In genomic region chr12:116692605-116693004, GRCh38 we compare ENCODE assay signal across 17 cellular contexts.
"Had no signal": no experiment of that assay in that cellular context is flagged by ENCODE, and none has a peak within 500 bp of the region (broad histone marks: within the 10 kb centered on the region; RNA-seq: fewer than 3 reads in every experiment).

No MANE protein-coding gene starts in this region.

- H3K27me3 ChIP-seq: testis had no signal

- ATAC-seq: activated naive CD8-positive, alpha-beta T cell treated with anti-CD3 and anti-CD28 coated beads, Interleukin-2, amount 50 U/mL, for 24 hours; stimulated activated naive CD8-positive, alpha-beta T cell treated with anti-CD3 and anti-CD28 coated beads, Interleukin-15, amount 100 ng/mL, for 72 hours had no signal

- H3K4me3 ChIP-seq: testis had no signal

- H3K4me3 Mint-ChIP-seq: activated CD4-positive, alpha-beta memory T cell treated with anti-CD3 and anti-CD28 coated beads for 36 hours; activated naive CD8-positive, alpha-beta T cell treated with anti-CD3 and anti-CD28 coated beads, Interleukin-2, amount 50 U/mL, for 24 hours; stimulated activated naive CD8-positive, alpha-beta T cell treated with anti-CD3 and anti-CD28 coated beads, Interleukin-15, amount 100 ng/mL, for 72 hours had no signal

- DNase-seq: activated CD4-positive, alpha-beta memory T cell treated with anti-CD3 and anti-CD28 coated beads for 36 hours; activated CD4-positive, alpha-beta T cell treated with anti-CD3 and anti-CD28 coated beads for 1 hour; activated naive CD4-positive, alpha-beta T cell; activated naive CD8-positive, alpha-beta T cell treated with anti-CD3 and anti-CD28 coated beads, Interleukin-2, amount 50 U/mL, for 24 hours; activated T-cell treated with anti-CD3 and anti-CD28 coated beads, Interleukin-2, amount 50 U/mL, for 48 hours; dorsolateral prefrontal cortex; esophagus squamous epithelium; foreskin keratinocyte; mesendoderm; stimulated activated CD4-positive, alpha-beta T cell treated with anti-CD3 and anti-CD28 coated beads, Interleukin-4, amount 100 ng/mL, for 1 hour; stimulated activated CD8-positive, alpha-beta memory T cell treated with anti-CD3 and anti-CD28 coated beads, Interleukin-4, amount 100 ng/mL, for 48 hours; stimulated activated naive CD8-positive, alpha-beta T cell treated with anti-CD3 and anti-CD28 coated beads, Interleukin-15, amount 100 ng/mL, for 72 hours; T-helper 2 cell had no signal

- H3K9me3 Mint-ChIP-seq: activated CD4-positive, alpha-beta memory T cell treated with anti-CD3 and anti-CD28 coated beads for 36 hours; activated naive CD8-positive, alpha-beta T cell treated with anti-CD3 and anti-CD28 coated beads, Interleukin-2, amount 50 U/mL, for 24 hours; stimulated activated naive CD8-positive, alpha-beta T cell treated with anti-CD3 and anti-CD28 coated beads, Interleukin-15, amount 100 ng/mL, for 72 hours had no signal

- H3K9me3 ChIP-seq: ascending aorta, esophagus squamous epithelium, heart left ventricle, testis had no signal

- H3K79me2 ChIP-seq: parathyroid adenoma had no signal

- H3K27ac ChIP-seq: ascending aorta, dorsolateral prefrontal cortex, esophagus squamous epithelium, foreskin keratinocyte, parathyroid adenoma, testis had no signal

- H3K36me3 Mint-ChIP-seq: activated CD4-positive, alpha-beta memory T cell treated with anti-CD3 and anti-CD28 coated beads for 36 hours had no signal

- H3K27ac Mint-ChIP-seq: activated CD4-positive, alpha-beta memory T cell treated with anti-CD3 and anti-CD28 coated beads for 36 hours; activated naive CD8-positive, alpha-beta T cell treated with anti-CD3 and anti-CD28 coated beads, Interleukin-2, amount 50 U/mL, for 24 hours; stimulated activated naive CD8-positive, alpha-beta T cell treated with anti-CD3 and anti-CD28 coated beads, Interleukin-15, amount 100 ng/mL, for 72 hours had no signal

- H3K9ac ChIP-seq: parathyroid adenoma had no signal

- H3K36me3 ChIP-seq: ascending aorta, esophagus squamous epithelium, heart left ventricle had no signal

- H3K4me1 ChIP-seq: foreskin keratinocyte, parathyroid adenoma had no signal
